10 cellular contexts compared by ENCODE assay signal in genomic region chr15:74359376-74359775, GRCh38. TPM values are rescaled to one million over a fixed set of nuclear protein-coding genes. Genes with fewer than 3 reads are reported as not detected.
DNase-seq lines count a peak whose midpoint lies in the region; ATAC-seq and TF ChIP-seq lines count a peak whose summit lies in the region.
"Not testable (repeated sequence)": the region's sequence is repeated elsewhere in the genome, so short reads cannot be mapped to it uniquely, and the experiment has no call there.
"Had no signal": no experiment of that assay in that cellular context is flagged by ENCODE, and none has a peak within 500 bp of the region (broad histone marks: within the 10 kb centered on the region; RNA-seq: fewer than 3 reads in every experiment).

No MANE protein-coding gene starts in this region.

- not testable (repeated sequence) for H3K4me3 ChIP-seq in HUES64 (ENCODE audit: low read length); coronary artery; mesendoderm (ENCODE audit: low read length)

- H3K79me2 ChIP-seq in H9 (ENCODE audit: insufficient read depth, low read length); mesendoderm (ENCODE audit: control insufficient read depth, insufficient read depth, low read length): not testable (repeated sequence)

- not testable (repeated sequence) for H3K79me1 ChIP-seq in H9 (ENCODE audit: insufficient read depth, low read depth, low read length, poor library complexity, severe bottlenecking); mesendoderm (ENCODE audit: low read length)

- not testable (repeated sequence) for H3K23ac ChIP-seq in H9 (ENCODE audit: insufficient read length, low read depth, low read length); mesendoderm (ENCODE audit: low read length)

- H4K20me1 ChIP-seq in H9 (ENCODE audit: control insufficient read depth, insufficient read depth, insufficient read length) = not testable (repeated sequence)

- H2BK15ac ChIP-seq in H9 (ENCODE audit: low read depth, low read length) = not testable (repeated sequence)
- H2BK15ac ChIP-seq in mesendoderm (replicated peaks; ENCODE audit: low read depth) = peak overlapping the region; percentile 46

- not testable (repeated sequence) for H3K9ac ChIP-seq in H9 (ENCODE audit: extremely low read depth, insufficient read length, low read length)
- H3K9ac ChIP-seq in HUES64 (ENCODE audit: low read depth, low read length) = peak overlapping the region; percentile 14; the same call in 1 of the 2 replicates
- H3K9ac ChIP-seq in mesendoderm (ENCODE audit: low read length) = peak overlapping the region; percentile 35

- H2BK120ac ChIP-seq in H9 (ENCODE audit: low read depth, low read length, poor library complexity, severe bottlenecking); mesendoderm (ENCODE audit: low read depth, low read length): not testable (repeated sequence)

- intact Hi-C loops in cardiac septum (cut with DNase I); sciatic nerve (cut with DNase I): not testable (repeated sequence)

- not testable (repeated sequence) for TF ChIP-seq CTCF in C4-2B (conservative IDR thresholded peaks at IDR 0.05); H9 (conservative IDR thresholded peaks at IDR 0.05); coronary artery (IDR thresholded peaks at IDR 0.05)

- H3K27me3 Mint-ChIP-seq in H9 (ENCODE audit: low read depth) = peaks cover 23% of the 10 kb centered on the region

- not testable (repeated sequence) for H2BK20ac ChIP-seq in H9 (ENCODE audit: low read depth, low read length, poor library complexity, severe bottlenecking)

- no CpG with 5 or more reads among the region's 6 CpGs for WGBS in H9 (ENCODE audit: extremely low coverage, insufficient read length, low lambda C conversion rate)
- WGBS in HUES64 = 15% methylated on average over 6 of the region's 6 CpGs
- no CpG with 5 or more reads among the region's 6 CpGs for WGBS in mesendoderm (ENCODE audit: extremely low coverage, insufficient coverage, low lambda C conversion rate)

- not testable (repeated sequence) for H2AK5ac ChIP-seq in H9 (ENCODE audit: insufficient read length, low read length); mesendoderm (ENCODE audit: low read length)

- not testable (repeated sequence) for H4K5ac ChIP-seq in H9 (ENCODE audit: insufficient read length, low read depth, low read length); mesendoderm (ENCODE audit: low read length)

- H3K23me2 ChIP-seq in H9 (ENCODE audit: insufficient read length, low read depth, low read length, poor library complexity, severe bottlenecking) = not testable (repeated sequence)

- not testable (repeated sequence) for H3K56ac ChIP-seq in H9 (ENCODE audit: insufficient read length, low read depth, low read length)
- H3K56ac ChIP-seq in mesendoderm (ENCODE audit: low read length) = peak overlapping the region; percentile 65

- peak overlapping the region; percentile 82 for H3K27ac ChIP-seq in C4-2B
- not testable (repeated sequence) for H3K27ac ChIP-seq in H9 (ENCODE audit: insufficient read length, low read depth, low read length); coronary artery
- H3K27ac ChIP-seq in HUES64 (ENCODE audit: low read depth, low read length) = peak overlapping the region; percentile 64; the same call in 1 of the 2 replicates
- peak overlapping the region; percentile 84 for H3K27ac ChIP-seq in mesendoderm (ENCODE audit: low read depth, low read length)

- not testable (repeated sequence) for H3K9me3 ChIP-seq in H9 (ENCODE audit: control insufficient read depth, low read depth, low read length); HUES64 (ENCODE audit: insufficient read depth, low read depth, low read length)

- not testable (repeated sequence) for ATAC-seq in sciatic nerve

- H2AFZ ChIP-seq in H9 (ENCODE audit: low read length) = not testable (repeated sequence)

- H3T11ph ChIP-seq in H9 (ENCODE audit: low read length) = not testable (repeated sequence)

- not testable (repeated sequence) for H2BK12ac ChIP-seq in H9 (ENCODE audit: insufficient read length, low read depth, low read length)

- H4K8ac ChIP-seq in H9 (replicated peaks; ENCODE audit: insufficient read length, low read depth, low read length); mesendoderm (ENCODE audit: low read depth, low read length): not testable (repeated sequence)

- peaks cover 7 to 11% (median 11%) of the 10 kb centered on the region in 3 experiments for H3K36me3 Mint-ChIP-seq in H9 (ENCODE audit: insufficient read depth in 1 of 3, low read depth in 3 of 3)

- H3K9me3 Mint-ChIP-seq in H9 = peaks cover 8 to 15% of the 10 kb centered on the region in 2 experiments

- not testable (repeated sequence) for H3K36me3 ChIP-seq in HUES64 (ENCODE audit: insufficient read depth, low read length); mesendoderm (ENCODE audit: control insufficient read depth, insufficient read depth, low read length)

- not testable (repeated sequence) for H2BK5ac ChIP-seq in H9 (ENCODE audit: insufficient read length, low read length); mesendoderm (ENCODE audit: low read length)

- not testable (repeated sequence) for H3K27ac Mint-ChIP-seq in H9

- H3K4ac ChIP-seq in H9 (ENCODE audit: low read depth, low read length); mesendoderm (ENCODE audit: low read depth, low read length): not testable (repeated sequence)

- H3K4me1 ChIP-seq in H9 (ENCODE audit: insufficient read depth, low read length); mesendoderm (ENCODE audit: control insufficient read depth, low read depth, low read length): not testable (repeated sequence)
- peaks cover 16% of the 10 kb centered on the region for H3K4me1 ChIP-seq in HUES64 (ENCODE audit: insufficient read depth, low read length)

- H3K18ac ChIP-seq in H9 (ENCODE audit: insufficient read length, low read depth, low read length) = not testable (repeated sequence)
- peak overlapping the region; percentile 96 for H3K18ac ChIP-seq in mesendoderm (ENCODE audit: low read length)

- H3K14ac ChIP-seq in H9 (ENCODE audit: insufficient read depth, low read length) = not testable (repeated sequence)

- not testable (repeated sequence) for H3K4me2 ChIP-seq in H9 (ENCODE audit: insufficient read depth, insufficient read length, low read length); mesendoderm (ENCODE audit: low read length)

- not testable (repeated sequence) for H3K4me1 Mint-ChIP-seq in H9

- H3K27me3 ChIP-seq in H9 (ENCODE audit: insufficient read depth, low read length); HUES64 (ENCODE audit: insufficient read depth, low read length); mesendoderm (ENCODE audit: insufficient read depth, low read length, poor library complexity): not testable (repeated sequence)

- H3K4me3 Mint-ChIP-seq in H9 = not testable (repeated sequence)

- DNase-seq in H9 = peak; percentile 72
- peak; percentile 28 for DNase-seq in coronary artery (ENCODE audit: low spot score)
- peak; percentile 17 for DNase-seq in cardiac septum (ENCODE audit: low spot score)
- DNase-seq in mesendoderm = peak; percentile 90
- peak; percentile 7 for DNase-seq in sciatic nerve (ENCODE audit: low spot score)

- not testable (repeated sequence) for H4K91ac ChIP-seq in H9 (ENCODE audit: insufficient read length, low read depth, low read length)

RNA-seq across cellular contexts. Expression of gene CYP11A1, which starts 8.1 kb away (rescaled TPM):
- 1.7 and 2.3 TPM in 2 replicates for total RNA-seq in H9 (2021)
- polyA plus RNA-seq in HUES64 (2013, experiment 1 of 2) = 1.7 TPM
- polyA plus RNA-seq in HUES64 (2013, experiment 2 of 2) = 2.2 TPM
- total RNA-seq in cardiac septum = 2.5 TPM
- 2.5 TPM for polyA plus RNA-seq in mesendoderm (2013, experiment 1 of 2)
- polyA plus RNA-seq in mesendoderm (2013, experiment 2 of 2) = 2.9 TPM
- total RNA-seq in sciatic nerve = 4.3 TPM
- total RNA-seq: CD4-positive, alpha-beta memory T cell; H4 had no signal
- polyA plus RNA-seq: CD14-positive monocyte; CD4-positive, alpha-beta memory T cell had no signal

Comparison
In these comparisons a context has a peak if more than half of its experiments do, and no peak if none do; other contexts are left out.
1. DNase-seq: peak in every context shown above with its lines; median percentile 90 in mesendoderm; 72 in H9; 28 in coronary artery; 17 in cardiac septum; 7 in sciatic nerve.